In genomic region chr1:150974580-150975478, GRCh38 we compare ENCODE assay signal across 8 cellular contexts. TPM values are rescaled to one million over a fixed set of nuclear protein-coding genes. Genes with fewer than 3 reads are reported as not detected.
DNase-seq lines count a peak whose midpoint lies in the region; ATAC-seq and TF ChIP-seq lines count a peak whose summit lies in the region.

Gene CERS2, minus strand, starts transcription at chr1:150974835. Its CDS starts 5,745 bp downstream, at chr1:150969090.

- no peaks in the 10 kb centered on the region for H4K20me1 ChIP-seq in neural cell (ENCODE audit: insufficient read depth)

- peak within 1 kb of the TSS; percentile 85 to 88 (median 87) for H3K27ac Mint-ChIP-seq in CD4-positive, CD25-positive, alpha-beta regulatory T cell

- no peak for TF ChIP-seq RAD21 in neural cell (conservative IDR thresholded peaks at IDR 0.05)

- H3K9ac ChIP-seq in HUES6 (ENCODE audit: low read length), result peak within 1 kb of the TSS; percentile 87
- H3K9ac ChIP-seq in neural cell (ENCODE audit: low read length), result peak within 1 kb of the TSS; percentile 90
- peak within 1 kb of the TSS; percentile 94 to 96 for H3K9ac ChIP-seq in stomach smooth muscle (ENCODE audit: low read length in 2 of 2)

- H3K27me3 ChIP-seq in CD4-positive, CD25-positive, alpha-beta regulatory T cell (ENCODE audit: control insufficient read depth, insufficient read depth, low read length), result no peaks in the 10 kb centered on the region
- no peaks in the 10 kb centered on the region for H3K27me3 ChIP-seq in HUES6 (ENCODE audit: control insufficient read depth, insufficient read depth, low read length)
- H3K27me3 ChIP-seq in neural cell (ENCODE audit: insufficient read depth, low read depth, low read length), result no peaks in the 10 kb centered on the region
- no peaks in the 10 kb centered on the region for H3K27me3 ChIP-seq in stomach smooth muscle (ENCODE audit: control insufficient read depth in 1 of 2, insufficient read depth in 2 of 2, low read length in 2 of 2)

- peak within 1 kb of the TSS; percentile 90 to 96 (median 91) for H3K4me3 Mint-ChIP-seq in CD4-positive, CD25-positive, alpha-beta regulatory T cell

- H3K4me3 ChIP-seq in CD4-positive, CD25-positive, alpha-beta regulatory T cell (ENCODE audit: low read depth, low read length), result peak within 1 kb of the TSS; percentile 82
- peak within 1 kb of the TSS; percentile 88 for H3K4me3 ChIP-seq in HUES6 (ENCODE audit: low read depth, low read length)
- peak within 1 kb of the TSS; percentile 86 for H3K4me3 ChIP-seq in fibroblast of the aortic adventitia (ENCODE audit: low read depth, low read length)
- H3K4me3 ChIP-seq in neural cell (ENCODE audit: low read length), result peak within 1 kb of the TSS; percentile 94
- peak within 1 kb of the TSS; percentile 86 to 96 for H3K4me3 ChIP-seq in stomach smooth muscle (ENCODE audit: low read length in 2 of 2)

- H3K4me1 ChIP-seq in CD4-positive, CD25-positive, alpha-beta regulatory T cell (ENCODE audit: control insufficient read depth, insufficient read depth, low read length, poor library complexity, severe bottlenecking), result peaks cover 69% of the 10 kb centered on the region
- H3K4me1 ChIP-seq in HUES6 (ENCODE audit: control insufficient read depth, insufficient read depth, low read length), result peaks cover 60% of the 10 kb centered on the region
- peaks cover 52% of the 10 kb centered on the region for H3K4me1 ChIP-seq in stomach smooth muscle (ENCODE audit: control insufficient read depth, insufficient read depth, low read length)

- peak; percentile 71 to 77 (median 74) for DNase-seq in CD4-positive, CD25-positive, alpha-beta regulatory T cell
- DNase-seq in RPMI8226 (peak; percentile 89), fibroblast of the aortic adventitia (ENCODE audit: low read depth) (peak; percentile 68)
- peak; percentile 90 for DNase-seq in activated effector memory CD4-positive, alpha-beta T cell treated with anti-CD3 and anti-CD28 coated beads, Interleukin-2, amount 50 U/mL, for 16 hours

- H3K27me3 Mint-ChIP-seq in CD4-positive, CD25-positive, alpha-beta regulatory T cell, result peaks cover 9% of the 10 kb centered on the region

- no peak for TF ChIP-seq EP300 in neural cell (conservative IDR thresholded peaks at IDR 0.05; ENCODE audit: poor library complexity, severe bottlenecking)

- H3K4me2 ChIP-seq in neural cell (ENCODE audit: low read length), result peak within 1 kb of the TSS; percentile 41

- peaks cover 27 to 82% (median 61%) of the 10 kb centered on the region in 4 donors for H3K4me1 Mint-ChIP-seq in CD4-positive, CD25-positive, alpha-beta regulatory T cell

- peak within 1 kb of the TSS; percentile 79 for H3K27ac ChIP-seq in CD4-positive, CD25-positive, alpha-beta regulatory T cell (ENCODE audit: insufficient read depth, low read length, poor library complexity, severe bottlenecking)
- H3K27ac ChIP-seq in HUES6 (ENCODE audit: low read depth, low read length) (peak within 1 kb of the TSS; percentile 90), neural cell (ENCODE audit: low read length) (peak within 1 kb of the TSS; percentile 73), stomach smooth muscle (ENCODE audit: low read length) (peak within 1 kb of the TSS; percentile 84)

- ATAC-seq in CD4-positive, CD25-positive, alpha-beta regulatory T cell (ENCODE audit: low read depth in 2 of 2), result peak; percentile 59 to 65
- ATAC-seq in GM19455 (IDR thresholded peaks at IDR 0.05; ENCODE audit: unreplicated experiment), result peak; percentile 55

- no peaks in the 10 kb centered on the region for H3F3A ChIP-seq in neural cell (ENCODE audit: insufficient read depth, low read length, poor library complexity, severe bottlenecking)

- no peak for TF ChIP-seq CTCF in fibroblast of the aortic adventitia (IDR thresholded peaks at IDR 0.05; ENCODE audit: insufficient read depth, low read length)
- TF ChIP-seq CTCF in neural cell (IDR thresholded peaks at IDR 0.05; ENCODE audit: poor library complexity, severe bottlenecking), result no peak

- peak within 1 kb of the TSS; percentile 73 for H2AFZ ChIP-seq in neural cell (ENCODE audit: low read depth, low read length)

- H3K79me2 ChIP-seq in neural cell (replicated peaks; ENCODE audit: insufficient read depth, low read length), result peaks cover 49% of the 10 kb centered on the region

- no peaks in the 10 kb centered on the region for H3K9me3 ChIP-seq in CD4-positive, CD25-positive, alpha-beta regulatory T cell (ENCODE audit: control insufficient read depth in 2 of 2, low read length in 2 of 2)
- H3K9me3 ChIP-seq in HUES6 (ENCODE audit: control insufficient read depth, insufficient read depth, low read depth, low read length), result no peaks in the 10 kb centered on the region
- H3K9me3 ChIP-seq in neural cell (ENCODE audit: low read length), result no peaks in the 10 kb centered on the region
- no peaks in the 10 kb centered on the region for H3K9me3 ChIP-seq in stomach smooth muscle (ENCODE audit: control insufficient read depth in 2 of 2, low read length in 2 of 2)

- H3K9me2 ChIP-seq in neural cell (ENCODE audit: insufficient read depth, low read length), result no peaks in the 10 kb centered on the region

- H3K9me3 Mint-ChIP-seq in CD4-positive, CD25-positive, alpha-beta regulatory T cell, result no peaks in the 10 kb centered on the region

- no peaks in the 10 kb centered on the region for H3K36me3 Mint-ChIP-seq in CD4-positive, CD25-positive, alpha-beta regulatory T cell

- no peaks in the 10 kb centered on the region for H3K36me3 ChIP-seq in CD4-positive, CD25-positive, alpha-beta regulatory T cell (ENCODE audit: control insufficient read depth, insufficient read depth, low read length)
- no peaks in the 10 kb centered on the region for H3K36me3 ChIP-seq in HUES6 (ENCODE audit: control insufficient read depth, insufficient read depth, low read length)
- H3K36me3 ChIP-seq in neural cell (ENCODE audit: insufficient read depth, low read length), result no peaks in the 10 kb centered on the region
- H3K36me3 ChIP-seq in stomach smooth muscle (ENCODE audit: control insufficient read depth in 2 of 2, insufficient read depth in 2 of 2, low read length in 2 of 2), result no peaks in the 10 kb centered on the region

TF ChIP-seq in neural cell, 6 proteins besides CTCF, POLR2A, EP300 and RAD21:
- TF ChIP-seq MXI1 (conservative IDR thresholded peaks at IDR 0.05; ENCODE audit: poor library complexity, severe bottlenecking) (no peak), REST (IDR thresholded peaks at IDR 0.05; ENCODE audit: borderline replicate concordance) (peak; percentile 49)

RNA-seq across cellular contexts. Expression of gene CERS2, which starts in this region (rescaled TPM):
- total RNA-seq in CD4-positive, CD25-positive, alpha-beta regulatory T cell, result 99.1 TPM
- 100 to 1,000 TPM; 179 to 201 (median 189) TPM for polyA plus RNA-seq in CD4-positive, CD25-positive, alpha-beta regulatory T cell
- total RNA-seq in fibroblast of the aortic adventitia (ENCODE audit: low replicate concordance), result 26.1 and 138 TPM in 2 replicates
- polyA plus RNA-seq in neural cell, result 39.1 and 49.7 TPM in 2 replicates
- 32.5 and 33.1 TPM in 2 replicates for polyA minus RNA-seq in neural cell

Comparison
In these comparisons a context has a peak if more than half of its experiments do, and no peak if none do; other contexts are left out.
1. Peak in every context shown above with its lines: DNase-seq, ATAC-seq, H3K4me3 ChIP-seq and H3K27ac ChIP-seq.